In genomic region chr3:28590851-28591250, GRCh38 we compare ENCODE assay signal across 31 cellular contexts.
DNase-seq lines count a peak whose midpoint lies in the region; ATAC-seq, FAIRE-seq and TF ChIP-seq lines count a peak whose summit lies in the region.
"Had no signal": no experiment of that assay in that cellular context is flagged by ENCODE, and none has a peak within 500 bp of the region (broad histone marks: within the 10 kb centered on the region; RNA-seq: fewer than 3 reads in every experiment).

No MANE protein-coding gene starts in this region.

- no peak for TF ChIP-seq CTCF in BE2C (IDR thresholded peaks at IDR 0.05; ENCODE audit: low read depth, low read length)
- no peak for TF ChIP-seq CTCF in MM.1S (IDR thresholded peaks at IDR 0.05; ENCODE audit: low read length)

- H2AFZ ChIP-seq in MM.1S (ENCODE audit: low read length), result no peak overlapping the region
- H2AFZ ChIP-seq: neural progenitor cell had no signal

- H3K36me3 ChIP-seq in BE2C, result no peaks in the 10 kb centered on the region; the same call in 1 of the 2 replicates
- no peaks in the 10 kb centered on the region for H3K36me3 ChIP-seq in SJCRH30
- no peaks in the 10 kb centered on the region for H3K36me3 ChIP-seq in MM.1S (replicated peaks; ENCODE audit: insufficient read depth, low read length)
- H3K36me3 ChIP-seq: cardiac muscle cell, neural progenitor cell, right atrium auricular region, spleen, WERI-Rb-1 had no signal

- no peak for TF ChIP-seq POLR2A in H54 (IDR thresholded peaks at IDR 0.05; ENCODE audit: low read depth, low read length)

- DNase-seq in BE2C, result no peak
- DNase-seq in H54 (ENCODE audit: insufficient read length, low spot score), result no peak
- peak in 1 of 2 experiments; percentile 22 for DNase-seq in SJCRH30
- peak; percentile 31 for DNase-seq in fibroblast of peridontal ligament (ENCODE audit: extremely low read depth)
- DNase-seq in Right ventricle myocardium superior, result no peak
- no peak for DNase-seq in MM.1S
- DNase-seq in activated naive CD4-positive, alpha-beta T cell treated with anti-CD3 and anti-CD28 coated beads, Interleukin-2, amount 50 U/mL, for 72 hours (ENCODE audit: low spot score in 2 of 2), result no peak
- DNase-seq in A172 (ENCODE audit: low spot score), result no peak
- DNase-seq: activated CD4-positive, alpha-beta T cell treated with anti-CD3 and anti-CD28 coated beads, Interleukin-2, amount 50 U/mL, for 1 hour; activated naive CD4-positive, alpha-beta T cell treated with anti-CD3 and anti-CD28 coated beads, Interleukin-2, amount 50 U/mL, for 16 hours; CD8-positive, alpha-beta memory T cell; cortex of kidney; DMS53; effector memory CD8-positive, alpha-beta T cell; erythroblast; NCI-H1092 treated with DMSO at 0.1 percent for 48 hours; NCI-H1930; NCI-H226; NCI-H69; spleen; stimulated activated CD4-positive, alpha-beta T cell treated with anti-CD3 and anti-CD28 coated beads, Interleukin-2, amount 100 ng/mL, for 48 hours; SW 1271; T-helper 9 cell; WERI-Rb-1 had no signal

- H3K27me3 ChIP-seq in BE2C (no peaks in the 10 kb centered on the region), SJCRH30 (no peaks in the 10 kb centered on the region), MM.1S (replicated peaks; ENCODE audit: insufficient read depth, low read length) (no peaks in the 10 kb centered on the region)
- H3K27me3 ChIP-seq: cardiac muscle cell, neural progenitor cell, right atrium auricular region, spleen had no signal

- no peaks in the 10 kb centered on the region for H3K36me3 Mint-ChIP-seq in activated naive CD4-positive, alpha-beta T cell treated with anti-CD3 and anti-CD28 coated beads, Interleukin-2, amount 50 U/mL, for 72 hours
- H3K36me3 Mint-ChIP-seq: CD8-positive, alpha-beta memory T cell; neural progenitor cell had no signal

- no peak overlapping the region for H3K9ac ChIP-seq in MM.1S (ENCODE audit: low read length)
- H3K9ac ChIP-seq: neural progenitor cell had no signal

- no peaks in the 10 kb centered on the region for H4K20me1 ChIP-seq in MM.1S (ENCODE audit: insufficient read depth, low read length)

- peak overlapping the region; percentile 0; the same call in 1 of the 2 replicates for H3K4me3 ChIP-seq in BE2C (ENCODE audit: low read depth, low read length)
- peak overlapping the region; percentile 7; the same call in 1 of the 2 replicates for H3K4me3 ChIP-seq in SJCRH30
- no peak overlapping the region for H3K4me3 ChIP-seq in MM.1S (ENCODE audit: low read length)
- H3K4me3 ChIP-seq: A549, cardiac muscle cell, neural progenitor cell, right atrium auricular region, spleen had no signal

- FAIRE-seq in H54 (lab: Jason Lieb, UNC), result peak; percentile 83
- FAIRE-seq: A549, G401.6 had no signal

- H3K9me3 ChIP-seq in BE2C (no peaks in the 10 kb centered on the region), SJCRH30 (replicated peaks) (no peaks in the 10 kb centered on the region), MM.1S (replicated peaks; ENCODE audit: insufficient read depth, low read length) (no peaks in the 10 kb centered on the region)
- H3K9me3 ChIP-seq: A549, right atrium auricular region, spleen had no signal

- no peak for ATAC-seq in Right ventricle myocardium superior (ENCODE audit: poor library complexity)
- ATAC-seq in activated naive CD4-positive, alpha-beta T cell treated with anti-CD3 and anti-CD28 coated beads, Interleukin-2, amount 50 U/mL, for 72 hours, result no peak
- ATAC-seq: A549; activated T-helper 17 cell treated with anti-CD3 and anti-CD28 coated beads, Interleukin-2, amount 50 U/mL, for 72 hours; effector memory CD8-positive, alpha-beta T cell had no signal

- no peak overlapping the region for H3K4me2 ChIP-seq in MM.1S (ENCODE audit: low read depth, low read length)
- H3K4me2 ChIP-seq: A549, neural progenitor cell had no signal

- intact Hi-C loops in Right ventricle myocardium superior (cut with DNase I), result no loop called here

- H3K4me1 ChIP-seq in BE2C (no peaks in the 10 kb centered on the region; the same call in 1 of the 2 replicates), SJCRH30 (peaks cover 10% of the 10 kb centered on the region), MM.1S (ENCODE audit: low read length) (no peaks in the 10 kb centered on the region)
- H3K4me1 ChIP-seq: A549, neural progenitor cell, right atrium auricular region, spleen had no signal

- no peaks in the 10 kb centered on the region for H3F3A ChIP-seq in MM.1S (ENCODE audit: insufficient read depth, low read length)

- no peak overlapping the region for H3K27ac Mint-ChIP-seq in activated naive CD4-positive, alpha-beta T cell treated with anti-CD3 and anti-CD28 coated beads, Interleukin-2, amount 50 U/mL, for 72 hours
- H3K27ac Mint-ChIP-seq: activated T-helper 17 cell treated with anti-CD3 and anti-CD28 coated beads, Interleukin-2, amount 50 U/mL, for 72 hours; B cell; CD8-positive, alpha-beta memory T cell; effector memory CD8-positive, alpha-beta T cell; neural progenitor cell had no signal

- peak overlapping the region; percentile 14; the same call in 1 of the 2 replicates for H3K27ac ChIP-seq in SJCRH30
- H3K27ac ChIP-seq in MM.1S (ENCODE audit: low read length), result no peak overlapping the region
- H3K27ac ChIP-seq: A549, cardiac muscle cell, neural progenitor cell, right atrium auricular region, spleen, WERI-Rb-1 had no signal

- no peaks in the 10 kb centered on the region for H3K79me2 ChIP-seq in MM.1S (ENCODE audit: low read length)

- no peaks in the 10 kb centered on the region for H3K9me3 Mint-ChIP-seq in activated naive CD4-positive, alpha-beta T cell treated with anti-CD3 and anti-CD28 coated beads, Interleukin-2, amount 50 U/mL, for 72 hours
- H3K9me3 Mint-ChIP-seq: CD8-positive, alpha-beta memory T cell; effector memory CD8-positive, alpha-beta T cell; neural progenitor cell had no signal

- H3K9me2 ChIP-seq in MM.1S (replicated peaks; ENCODE audit: insufficient read depth, low read length), result no peaks in the 10 kb centered on the region
